ENCODE assay signal across 8 cellular contexts in the genomic region with DNA sequence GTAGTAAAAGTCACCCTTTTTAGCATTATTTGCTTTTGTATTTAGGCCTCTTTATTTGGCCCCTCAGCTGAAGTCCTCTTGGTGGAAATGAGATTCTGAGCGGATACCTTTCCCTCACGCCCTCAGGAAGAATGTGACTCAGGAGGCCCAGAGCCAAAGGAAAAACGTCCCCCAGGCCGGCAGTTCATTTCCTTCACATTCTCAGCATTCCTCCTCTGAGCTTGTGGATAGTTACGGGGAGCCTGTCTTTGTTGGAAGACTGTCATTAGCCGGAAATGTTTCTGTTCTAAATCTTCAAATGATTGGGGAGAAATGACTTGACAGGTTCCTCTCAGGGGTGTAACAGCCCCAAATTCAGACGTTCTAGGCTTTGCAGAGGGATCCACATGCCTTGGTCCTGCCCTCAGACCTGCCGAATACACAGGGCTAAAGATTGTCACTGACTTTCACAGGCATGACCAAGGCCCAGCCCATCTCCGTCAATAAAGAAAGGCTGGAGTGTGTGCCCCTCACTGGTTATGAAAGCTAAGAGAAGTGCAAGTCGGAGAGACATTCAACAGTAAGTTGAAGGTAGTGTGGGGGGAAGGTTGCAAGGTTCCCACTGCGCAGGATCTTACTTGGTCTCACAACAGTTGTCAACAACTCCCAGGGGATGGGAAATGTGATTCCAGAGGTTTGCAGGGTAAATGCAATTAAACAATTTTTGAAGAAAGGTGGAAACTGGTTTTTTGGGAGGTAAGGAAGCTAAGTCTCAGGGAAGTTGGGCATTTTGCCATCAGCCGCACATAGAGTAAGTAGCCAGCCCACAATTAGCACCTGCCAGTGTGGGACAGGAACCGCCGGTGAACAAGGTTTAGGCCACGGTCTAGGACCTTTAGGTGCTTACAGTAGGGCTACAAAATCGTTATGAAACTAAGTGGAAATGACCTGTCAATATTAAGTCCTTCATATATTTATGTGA. TPM values are rescaled to one million over a fixed set of nuclear protein-coding genes. Genes with fewer than 3 reads are reported as not detected.
DNase-seq lines count a peak whose midpoint lies in the region; ATAC-seq and TF ChIP-seq lines count a peak whose summit lies in the region.

No MANE protein-coding gene starts in this region.

- CTCF ChIA-PET in activated CD8-positive, alpha-beta T cell treated with anti-CD3 and anti-CD28 coated beads for 36 hours (lab: Charles Lee) = interaction anchor here (1.4 to 1.9 kb wide), 2 partner anchors 8 to 10 kb away, joined by 5 to 12 read pairs; no protein-coding TSS in a partner anchor

- no peak for ATAC-seq in activated CD8-positive, alpha-beta T cell treated with anti-CD3 and anti-CD28 coated beads for 36 hours
- no peak for ATAC-seq in left colon

- H3K4me3 Mint-ChIP-seq in activated CD8-positive, alpha-beta T cell treated with anti-CD3 and anti-CD28 coated beads for 36 hours = no peak overlapping the region

- no peaks in the 10 kb centered on the region for H3K79me2 ChIP-seq in smooth muscle cell (ENCODE audit: low read depth)

- no peak overlapping the region for H3K27ac Mint-ChIP-seq in activated CD8-positive, alpha-beta T cell treated with anti-CD3 and anti-CD28 coated beads for 36 hours

- H3K27me3 ChIP-seq in smooth muscle cell (ENCODE audit: low read depth) = no peaks in the 10 kb centered on the region

- H4K20me1 ChIP-seq in smooth muscle cell (ENCODE audit: low read depth) = no peaks in the 10 kb centered on the region

- 54% methylated on average over 16 of the region's 16 CpGs for WGBS in smooth muscle cell (ENCODE audit: low lambda C conversion rate)

- no peak for TF ChIP-seq CTCF in smooth muscle cell (IDR thresholded peaks at IDR 0.05; ENCODE audit: borderline replicate concordance, insufficient read depth, poor library complexity, severe bottlenecking)
- no peak for TF ChIP-seq CTCF in activated CD8-positive, alpha-beta T cell treated with anti-CD3 and anti-CD28 coated beads for 36 hours (IDR thresholded peaks at IDR 0.05)

- intact Hi-C loops in activated CD8-positive, alpha-beta T cell treated with anti-CD3 and anti-CD28 coated beads for 36 hours (cut with micrococcal nuclease) = no loop called here
- intact Hi-C loops in left colon (cut with DNase I, micrococcal nuclease) = loop anchor here in 1 of 2 donors (10.0 kb wide), 1 partner anchor 313 kb away; no protein-coding TSS in a partner anchor

- no peak overlapping the region for H2AFZ ChIP-seq in smooth muscle cell (ENCODE audit: low read depth)

- H3K27me3 Mint-ChIP-seq in activated CD8-positive, alpha-beta T cell treated with anti-CD3 and anti-CD28 coated beads for 36 hours = no peaks in the 10 kb centered on the region

- peak overlapping the region; percentile 31 for H3K27ac ChIP-seq in smooth muscle cell (ENCODE audit: low read depth)

- H3K9me3 Mint-ChIP-seq in activated CD8-positive, alpha-beta T cell treated with anti-CD3 and anti-CD28 coated beads for 36 hours = no peaks in the 10 kb centered on the region

- no peaks in the 10 kb centered on the region for H3K4me1 Mint-ChIP-seq in activated CD8-positive, alpha-beta T cell treated with anti-CD3 and anti-CD28 coated beads for 36 hours (ENCODE audit: low read depth)

- H3K4me1 ChIP-seq in smooth muscle cell (ENCODE audit: low read depth) = peaks cover 29% of the 10 kb centered on the region

- H3K4me2 ChIP-seq in smooth muscle cell = peak overlapping the region; percentile 7

- H3K4me3 ChIP-seq in smooth muscle cell = no peak overlapping the region

- no peaks in the 10 kb centered on the region for H3K36me3 Mint-ChIP-seq in activated CD8-positive, alpha-beta T cell treated with anti-CD3 and anti-CD28 coated beads for 36 hours (ENCODE audit: low read depth)

- H3K9ac ChIP-seq in smooth muscle cell (ENCODE audit: low read depth) = no peak overlapping the region

- peak; percentile 52 for DNase-seq in HK-2 (ENCODE audit: unreplicated experiment)
- DNase-seq in astrocyte of the hippocampus (ENCODE audit: low read depth, low spot score) = peak; percentile 94
- DNase-seq in iPS DF 19.7 (ENCODE audit: low read depth, low spot score) = peak; percentile 73
- DNase-seq in smooth muscle cell (lab: John Stamatoyannopoulos, UW; ENCODE audit: unreplicated experiment) = no peak
- no peak for DNase-seq in activated CD8-positive, alpha-beta T cell treated with anti-CD3 and anti-CD28 coated beads for 36 hours
- no peak for DNase-seq in central memory CD4-positive, alpha-beta T cell
- no peak for DNase-seq in left colon
- no peak for DNase-seq in RPMI8226

- POLR2A ChIA-PET in activated CD8-positive, alpha-beta T cell treated with anti-CD3 and anti-CD28 coated beads for 36 hours (lab: Charles Lee) = interaction anchor here (1.5 kb wide), 1 partner anchor 10 kb away, joined by 3 read pairs; no protein-coding TSS in a partner anchor

- H3K9me3 ChIP-seq in smooth muscle cell (replicated peaks; ENCODE audit: low read depth) = no peaks in the 10 kb centered on the region

- no peaks in the 10 kb centered on the region for H3K36me3 ChIP-seq in smooth muscle cell (ENCODE audit: low read depth)

- peaks cover 8% of the 10 kb centered on the region for H3F3A ChIP-seq in smooth muscle cell (ENCODE audit: low read depth)

RNA-seq across cellular contexts. Expression of gene MYZAP, which starts 39.7 kb away (rescaled TPM):
- total RNA-seq in smooth muscle cell (0.09 and 0.81 TPM in 2 replicates), left colon (10 to 100 TPM; 12.9 to 21.3 TPM)
- 0.35 and 0.65 TPM in 2 replicates for polyA plus RNA-seq in smooth muscle cell
- not detected for total RNA-seq in activated CD8-positive, alpha-beta T cell treated with anti-CD3 and anti-CD28 coated beads for 36 hours

Comparison
In these comparisons a context has a peak if more than half of its experiments do, and no peak if none do; other contexts are left out.
1. DNase-seq: peak in HK-2 (single experiment), astrocyte of the hippocampus (single experiment) and iPS DF 19.7 (single experiment); none in smooth muscle cell (single experiment), activated CD8-positive, alpha-beta T cell treated with anti-CD3 and anti-CD28 coated beads for 36 hours (single experiment), central memory CD4-positive, alpha-beta T cell (single experiment), left colon (0 of 2) and RPMI8226 (single experiment).